ENCODE assay signal across 11 cellular contexts in genomic region chr1:51973587-51974474, GRCh38. TPM values are rescaled to one million over a fixed set of nuclear protein-coding genes. Genes with fewer than 3 reads are reported as not detected.
DNase-seq lines count a peak whose midpoint lies in the region; ATAC-seq and TF ChIP-seq lines count a peak whose summit lies in the region.
"Had no signal": no experiment of that assay in that cellular context is flagged by ENCODE, and none has a peak within 500 bp of the region (broad histone marks: within the 10 kb centered on the region; RNA-seq: fewer than 3 reads in every experiment).

No MANE protein-coding gene starts in this region.

- CTCF ChIA-PET in OCI-LY7 (lab: Charles Lee; ENCODE audit: unreplicated experiment) = no interaction called here

- no peaks in the 10 kb centered on the region for H3K9me2 ChIP-seq in OCI-LY7 (ENCODE audit: insufficient read depth, low read length)

- H3K79me2 ChIP-seq in OCI-LY7 (ENCODE audit: insufficient read depth, low read depth, low read length) = no peaks in the 10 kb centered on the region

- ATAC-seq in HG03432 (IDR thresholded peaks at IDR 0.05; ENCODE audit: unreplicated experiment) (peak; percentile 49), GM19455 (IDR thresholded peaks at IDR 0.05; ENCODE audit: unreplicated experiment) (no peak)
- ATAC-seq: right cardiac atrium had no signal

- no peaks in the 10 kb centered on the region for H4K20me1 ChIP-seq in OCI-LY7 (ENCODE audit: insufficient read depth, low read length)

- peak; percentile 80 for DNase-seq in ELR (ENCODE audit: low read depth)
- peak; percentile 79 for DNase-seq in NCI-H748 treated with DMSO at 0.1 percent for 48 hours (lab: John Stamatoyannopoulos, UW)
- peak; percentile 91 for DNase-seq in foreskin melanocyte
- DNase-seq in OCI-LY7 (ENCODE audit: low spot score) = no peak
- no peak for DNase-seq in hepatic stellate cell (ENCODE audit: low spot score)
- DNase-seq in NCI-H446 (lab: John Stamatoyannopoulos, UW) = no peak
- DNase-seq: CD8-positive, alpha-beta memory T cell; right cardiac atrium had no signal

- H3K36me3 ChIP-seq in OCI-LY7 (ENCODE audit: insufficient read depth, low read length) = no peaks in the 10 kb centered on the region

- no TSS peak for BruUV-seq in OCI-LY7 (replicated peaks; lab: Mats Ljungman, UMichigan)

- no peak overlapping the region for H2AFZ ChIP-seq in OCI-LY7 (ENCODE audit: low read length)

- intact Hi-C loops in OCI-LY7 (cut with micrococcal nuclease; ENCODE audit: unreplicated experiment) = no loop called here

- H3K4me3 ChIP-seq in OCI-LY7 (ENCODE audit: low read depth, low read length, poor library complexity, severe bottlenecking) = no peak overlapping the region

- H3K9me3 ChIP-seq in OCI-LY7 (ENCODE audit: low read length) = no peaks in the 10 kb centered on the region

- peaks cover 4% of the 10 kb centered on the region for H3K4me1 ChIP-seq in OCI-LY7 (ENCODE audit: insufficient read depth, low read length, poor library complexity, severe bottlenecking)

- H3K4me2 ChIP-seq in OCI-LY7 (ENCODE audit: low read length) = no peak overlapping the region

- no peak for TF ChIP-seq CTCF in OCI-LY7 (conservative IDR thresholded peaks at IDR 0.05; ENCODE audit: low read length)

- POLR2A ChIA-PET in OCI-LY7 (lab: Charles Lee) = interaction anchor here (0.5 kb wide), 1 partner anchor 198 kb away, joined by 3 read pairs; no protein-coding TSS in a partner anchor

- H3K27ac ChIP-seq in OCI-LY7 (ENCODE audit: low read depth, low read length, poor library complexity, severe bottlenecking) = no peak overlapping the region
- H3K27ac ChIP-seq: epithelial cell of prostate had no signal

RNA-seq across cellular contexts. Expression of gene RAB3B, which starts 16.7 kb away (rescaled TPM):
- 0.03 and 0.05 TPM in 2 replicates for total RNA-seq in OCI-LY7 (2014; rRNA removed; shearing (Covaris generic))
- not detected in 2 replicates for total RNA-seq in OCI-LY7 (2022)

RNA-seq across cellular contexts. Expression of gene KTI12, which starts 59.8 kb away (rescaled TPM):
- 15.8 and 16.4 TPM in 2 replicates for total RNA-seq in OCI-LY7 (2014; rRNA removed; shearing (Covaris generic))
- 16.8 and 16.9 TPM in 2 replicates for total RNA-seq in OCI-LY7 (2022)

Comparison
In these comparisons a context has a peak if more than half of its experiments do, and no peak if none do; other contexts are left out.
1. DNase-seq: peak in ELR (single experiment), NCI-H748 treated with DMSO at 0.1 percent for 48 hours (single experiment) and foreskin melanocyte (single experiment); none in OCI-LY7 (single experiment), hepatic stellate cell (single experiment) and NCI-H446 (0 of 2).